Comparison of ENCODE assay signal across 10 cellular contexts in genomic region chr4:2861631-2862436, GRCh38. TPM values are rescaled to one million over a fixed set of nuclear protein-coding genes. Genes with fewer than 3 reads are reported as not detected.
DNase-seq lines count a peak whose midpoint lies in the region; ATAC-seq and TF ChIP-seq lines count a peak whose summit lies in the region.
"Had no signal": no experiment of that assay in that cellular context is flagged by ENCODE, and none has a peak within 500 bp of the region (broad histone marks: within the 10 kb centered on the region; RNA-seq: fewer than 3 reads in every experiment).

No MANE protein-coding gene starts in this region.

- TF ChIP-seq CTCF in VCaP (conservative IDR thresholded peaks at IDR 0.05) (no peak), spleen (IDR thresholded peaks at IDR 0.05 in 8 of 11, conservative IDR thresholded peaks at IDR 0.05 in 3 of 11) (no peak), glutamatergic neuron (IDR thresholded peaks at IDR 0.05; ENCODE audit: partially characterized antibody, unreplicated experiment) (no peak)

- H3K4me1 ChIP-seq in right cardiac atrium (ENCODE audit: control insufficient read depth, insufficient read depth, low read length) (peaks cover 25% of the 10 kb centered on the region), spleen (peaks cover 74 to 100% (median 98%) of the 10 kb centered on the region in 6 donors)

- intact Hi-C loops in right cardiac atrium (cut with DNase I) (loop anchor here in 1 of 4 donors (10.0 kb wide), 1 partner anchor 63 kb away; no protein-coding TSS in a partner anchor), spleen (cut with DNase I; ENCODE audit: low total_unique reads) (no loop called here)

- no peaks in the 10 kb centered on the region for H3K36me3 Mint-ChIP-seq in glutamatergic neuron (ENCODE audit: unreplicated experiment)

- DNase-seq in right cardiac atrium, result no peak
- no peak for DNase-seq in spleen
- no peak for DNase-seq in GDM1 (lab: John Stamatoyannopoulos, UW)
- no peak for DNase-seq in glutamatergic neuron
- DNase-seq in stimulated activated CD4-positive, alpha-beta T cell treated with anti-CD3 and anti-CD28 coated beads, Interleukin-4, amount 100 ng/mL, for 4 hours, result no peak
- no peak for DNase-seq in T-helper 9 cell
- DNase-seq: activated naive CD4-positive, alpha-beta T cell; NCI-H2171 had no signal

- peaks cover 3% of the 10 kb centered on the region for H3K9me3 Mint-ChIP-seq in glutamatergic neuron (ENCODE audit: unreplicated experiment)

- H3K27me3 Mint-ChIP-seq in glutamatergic neuron (ENCODE audit: unreplicated experiment), result no peaks in the 10 kb centered on the region

- no peak for TF ChIP-seq POLR2A in spleen (IDR thresholded peaks at IDR 0.05)

- WGBS in right cardiac atrium, result 69% methylated on average over 4 of the region's 4 CpGs
- 72 to 87% (median 84%) methylated on average over 4 of the region's 4 CpGs for WGBS in spleen, 5 donors

- ATAC-seq in GM19395 (IDR thresholded peaks at IDR 0.05; ENCODE audit: unreplicated experiment), result peak; percentile 59
- peak in 1 of 2 donors; percentile 4 for ATAC-seq in right cardiac atrium

- peaks cover 47% of the 10 kb centered on the region for H3K4me1 Mint-ChIP-seq in glutamatergic neuron (ENCODE audit: low read depth, unreplicated experiment)

- no peak overlapping the region for H3K4me3 Mint-ChIP-seq in glutamatergic neuron (ENCODE audit: unreplicated experiment)

- H3K36me3 ChIP-seq in spleen, result peaks cover 0 to 4% (median 0%) of the 10 kb centered on the region in 6 donors

- no peaks in the 10 kb centered on the region for H3K27me3 ChIP-seq in right cardiac atrium (ENCODE audit: control insufficient read depth, insufficient read depth)
- H3K27me3 ChIP-seq in spleen (replicated peaks in 1 of 7), result no peaks in the 10 kb centered on the region

- peak overlapping the region; percentile 23 for H3K4me3 ChIP-seq in right cardiac atrium (ENCODE audit: low read length)
- H3K4me3 ChIP-seq in spleen, result no peak overlapping the region

- no peak overlapping the region for H3K27ac Mint-ChIP-seq in glutamatergic neuron (ENCODE audit: unreplicated experiment)

- H3K9me3 ChIP-seq in right cardiac atrium (ENCODE audit: control insufficient read depth, low read length) (no peaks in the 10 kb centered on the region), spleen (no peaks in the 10 kb centered on the region)

- H3K27ac ChIP-seq in VCaP (peak overlapping the region; percentile 35), right cardiac atrium (ENCODE audit: low read length) (peak overlapping the region; percentile 86), spleen (peak overlapping the region in 7 of 8 donors; percentile 52 to 74 (median 71))

RNA-seq across cellular contexts. Expression of gene ADD1, which starts 18.2 kb away (rescaled TPM):
- total RNA-seq in right cardiac atrium (100 to 1,000 TPM; 215 to 256 (median 236) TPM), spleen (100 to 1,000 TPM; 260 to 348 (median 295) TPM), glutamatergic neuron (ENCODE audit: unreplicated experiment) (276 TPM)
- polyA plus RNA-seq in right cardiac atrium (207 TPM), spleen (100 to 1,000 TPM; 175 to 224 (median 194) TPM)

Comparison
In these comparisons a context has a peak if more than half of its experiments do, and no peak if none do; other contexts are left out.
1. H3K27ac ChIP-seq: peak in every context shown above with its lines; median percentile 86 in right cardiac atrium; 71 in spleen; 35 in VCaP.